In genomic region chr17:28716740-28717577, GRCh38 we compare ENCODE assay signal across 7 cellular contexts. TPM values are rescaled to one million over a fixed set of nuclear protein-coding genes. Genes with fewer than 3 reads are reported as not detected.
DNase-seq lines count a peak whose midpoint lies in the region; TF ChIP-seq lines count a peak whose summit lies in the region.
"Had no signal": no experiment of that assay in that cellular context is flagged by ENCODE, and none has a peak within 500 bp of the region (broad histone marks: within the 10 kb centered on the region; RNA-seq: fewer than 3 reads in every experiment).

No MANE protein-coding gene starts in this region.

- DNase-seq in activated naive CD4-positive, alpha-beta T cell treated with anti-CD3 and anti-CD28 coated beads for 36 hours = no peak
- DNase-seq in activated naive CD4-positive, alpha-beta T cell treated with Interleukin-2 at 50 U/mL for 16 hours = no peak
- DNase-seq in right atrium auricular region (ENCODE audit: low spot score) = no peak
- DNase-seq in type B pancreatic cell (ENCODE audit: extremely low spot score, unreplicated experiment) = no peak
- DNase-seq in cerebellar cortex (ENCODE audit: low spot score) = no peak
- DNase-seq in DMS153 treated with DMSO at 0.1 percent for 48 hours (lab: John Stamatoyannopoulos, UW; ENCODE audit: unreplicated experiment) = no peak

- no peak for TF ChIP-seq CTCF in right atrium auricular region (IDR thresholded peaks at IDR 0.05)
- no peak for TF ChIP-seq CTCF in type B pancreatic cell (conservative IDR thresholded peaks at IDR 0.05)

- H3K36me3 ChIP-seq in right atrium auricular region = peaks cover 30% of the 10 kb centered on the region

- no peaks in the 10 kb centered on the region for H3K9me3 ChIP-seq in right atrium auricular region

- H3K9me3 Mint-ChIP-seq in activated naive CD4-positive, alpha-beta T cell treated with anti-CD3 and anti-CD28 coated beads for 36 hours = no peaks in the 10 kb centered on the region
- H3K9me3 Mint-ChIP-seq in type B pancreatic cell = no peaks in the 10 kb centered on the region
- H3K9me3 Mint-ChIP-seq: activated naive CD4-positive, alpha-beta T cell treated with anti-CD3 and anti-CD28 coated beads, Interleukin-2, amount 50 U/mL, for 72 hours had no signal

- H3K36me3 Mint-ChIP-seq in activated naive CD4-positive, alpha-beta T cell treated with anti-CD3 and anti-CD28 coated beads for 36 hours (ENCODE audit: low read depth) = peaks cover 23% of the 10 kb centered on the region
- H3K36me3 Mint-ChIP-seq in type B pancreatic cell = peaks cover 39% of the 10 kb centered on the region

- peaks cover 33% of the 10 kb centered on the region for H3K4me1 Mint-ChIP-seq in activated naive CD4-positive, alpha-beta T cell treated with anti-CD3 and anti-CD28 coated beads for 36 hours (ENCODE audit: low read depth)
- peaks cover 35% of the 10 kb centered on the region for H3K4me1 Mint-ChIP-seq in type B pancreatic cell (ENCODE audit: unreplicated experiment)

- H3K4me3 Mint-ChIP-seq in activated naive CD4-positive, alpha-beta T cell treated with anti-CD3 and anti-CD28 coated beads for 36 hours = peak overlapping the region; percentile 50
- peak overlapping the region; percentile 84 for H3K4me3 Mint-ChIP-seq in type B pancreatic cell

- peak overlapping the region; percentile 91 to 92 for H3K27ac ChIP-seq in right atrium auricular region

- peak overlapping the region; percentile 55 to 70 for H3K4me3 ChIP-seq in right atrium auricular region

- no peak overlapping the region for H3K27ac Mint-ChIP-seq in activated naive CD4-positive, alpha-beta T cell treated with anti-CD3 and anti-CD28 coated beads for 36 hours
- peak overlapping the region; percentile 26 for H3K27ac Mint-ChIP-seq in type B pancreatic cell

- H3K4me1 ChIP-seq in right atrium auricular region = peaks cover 0 to 58% of the 10 kb centered on the region in 2 donors

- intact Hi-C loops in activated naive CD4-positive, alpha-beta T cell treated with anti-CD3 and anti-CD28 coated beads for 36 hours (cut with micrococcal nuclease) = no loop called here

- H3K27me3 Mint-ChIP-seq in activated naive CD4-positive, alpha-beta T cell treated with anti-CD3 and anti-CD28 coated beads for 36 hours (ENCODE audit: low read depth) = peaks cover 27% of the 10 kb centered on the region
- no peaks in the 10 kb centered on the region for H3K27me3 Mint-ChIP-seq in type B pancreatic cell

- CTCF ChIA-PET in activated naive CD4-positive, alpha-beta T cell treated with anti-CD3 and anti-CD28 coated beads for 36 hours (lab: Charles Lee) = interaction anchor here (0.7 kb wide), 1 partner anchor 55 kb away, joined by 3 read pairs; the partner anchor contains the start of genes SDF2 and SUPT6H

- no peaks in the 10 kb centered on the region for H3K27me3 ChIP-seq in right atrium auricular region

RNA-seq across cellular contexts. Expression of gene RAB34, which starts 0.7 kb away (rescaled TPM):
- 10 to 100 TPM; 10.2 to 12.3 TPM for total RNA-seq in activated naive CD4-positive, alpha-beta T cell treated with anti-CD3 and anti-CD28 coated beads for 36 hours
- 100 to 1,000 TPM in 1 of 2 donors, 10 to 100 TPM in 1; 55.8 to 139 TPM for total RNA-seq in right atrium auricular region
- 54.2 and 133 TPM in 2 replicates for total RNA-seq in type B pancreatic cell (ENCODE audit: low replicate concordance)

RNA-seq across cellular contexts. Expression of gene RPL23A, which starts 2.8 kb away (rescaled TPM):
- total RNA-seq in activated naive CD4-positive, alpha-beta T cell treated with anti-CD3 and anti-CD28 coated beads for 36 hours = 1,000 to 10,000 TPM; 2,756 to 2,921 TPM
- total RNA-seq in right atrium auricular region (100 to 1,000 TPM; 231 to 505 TPM), type B pancreatic cell (ENCODE audit: low replicate concordance) (1,717 and 1,950 TPM in 2 replicates)

RNA-seq across cellular contexts. Expression of gene PROCA1, which starts 5.3 kb away (rescaled TPM):
- 1 to 10 TPM; 2.1 to 3.1 TPM for total RNA-seq in activated naive CD4-positive, alpha-beta T cell treated with anti-CD3 and anti-CD28 coated beads for 36 hours
- total RNA-seq in right atrium auricular region (1 to 10 TPM in 1 of 2 donors, under 1 TPM in 1; 0.94 to 1.4 TPM), type B pancreatic cell (ENCODE audit: low replicate concordance) (3.0 and 9.2 TPM in 2 replicates)

RNA-seq across cellular contexts. Expression of gene TLCD1, which starts 9.1 kb away (rescaled TPM):
- 1 to 10 TPM; 4.0 to 4.6 TPM for total RNA-seq in activated naive CD4-positive, alpha-beta T cell treated with anti-CD3 and anti-CD28 coated beads for 36 hours
- total RNA-seq in right atrium auricular region = 1 to 10 TPM in 1 of 2 donors, not detected in 1; 1.7 TPM
- total RNA-seq in type B pancreatic cell (ENCODE audit: low replicate concordance) = 18.6 and 40.2 TPM in 2 replicates

RNA-seq across cellular contexts. Expression of gene NEK8, which starts 11.6 kb away (rescaled TPM):
- 1 to 10 TPM; 3.1 to 3.2 TPM for total RNA-seq in activated naive CD4-positive, alpha-beta T cell treated with anti-CD3 and anti-CD28 coated beads for 36 hours
- 1 to 10 TPM; 1.0 to 1.1 TPM for total RNA-seq in right atrium auricular region
- 8.7 and 9.5 TPM in 2 replicates for total RNA-seq in type B pancreatic cell (ENCODE audit: low replicate concordance)
